Comparison of ENCODE assay signal across 14 cellular contexts in genomic region chr4:183287677-183288076, GRCh38. TPM values are rescaled to one million over a fixed set of nuclear protein-coding genes. Genes with fewer than 3 reads are reported as not detected.
DNase-seq lines count a peak whose midpoint lies in the region; ATAC-seq, FAIRE-seq and TF ChIP-seq lines count a peak whose summit lies in the region.
"Had no signal": no experiment of that assay in that cellular context is flagged by ENCODE, and none has a peak within 500 bp of the region (broad histone marks: within the 10 kb centered on the region; RNA-seq: fewer than 3 reads in every experiment).

No MANE protein-coding gene starts in this region.

- DNase-seq in kidney (no peak), HuH-7 (ENCODE audit: low spot score) (no peak), AML-193 (lab: John Stamatoyannopoulos, UW) (no peak), mucosa of descending colon (no peak), omental fat pad (ENCODE audit: low spot score) (no peak)
- DNase-seq: activated naive CD8-positive, alpha-beta T cell treated with anti-CD3 and anti-CD28 coated beads, Interleukin-2, amount 10 ng/mL, durations not matched to agents 7 days and 5 days; OCI-M1; T1000 had no signal

- ATAC-seq in GM18870 (IDR thresholded peaks at IDR 0.05; ENCODE audit: unreplicated experiment) (peak; percentile 83), GM21528 (IDR thresholded peaks at IDR 0.05; ENCODE audit: low FRiP score, unreplicated experiment) (peak; percentile 82), HG03097 (IDR thresholded peaks at IDR 0.05; ENCODE audit: low FRiP score, unreplicated experiment) (peak; percentile 88), mucosa of descending colon (no peak), omental fat pad (ENCODE audit: low FRiP score) (no peak)
- ATAC-seq: natural killer cell treated with Interleukin-12 subunit alpha and Interleukin-12 subunit beta and Interleukin-15 and Interleukin-18, amount 100 ng/mL, for 72 hours had no signal

- peak overlapping the region; percentile 24 to 64 for H3K27ac ChIP-seq in kidney (ENCODE audit: low read depth in 2 of 2, low read length in 2 of 2)

- peaks cover 13 to 36% of the 10 kb centered on the region in 2 donors for H3K36me3 ChIP-seq in kidney (ENCODE audit: control insufficient read depth in 1 of 2, insufficient read depth in 2 of 2, low read length in 2 of 2)
- H3K36me3 ChIP-seq in mucosa of descending colon (ENCODE audit: low read depth) = no peaks in the 10 kb centered on the region

- no peaks in the 10 kb centered on the region for H3K9me3 ChIP-seq in kidney (ENCODE audit: control insufficient read depth in 1 of 2, low read length in 2 of 2)
- no peaks in the 10 kb centered on the region for H3K9me3 ChIP-seq in mucosa of descending colon

- intact Hi-C loops in kidney (cut with DNase I) = no loop called here
- intact Hi-C loops in mucosa of descending colon (cut with DNase I, micrococcal nuclease) = no loop called here

- TF ChIP-seq CTCF in kidney (IDR thresholded peaks at IDR 0.05; ENCODE audit: borderline replicate concordance, extremely low read depth, insufficient read depth) (no peak), mucosa of descending colon (IDR thresholded peaks at IDR 0.05) (no peak), omental fat pad (IDR thresholded peaks at IDR 0.05) (no peak)

- FAIRE-seq in kidney (lab: Jason Lieb, UNC) = no peak
- FAIRE-seq: colon had no signal

- H3K9ac ChIP-seq in kidney (ENCODE audit: low read length in 2 of 2) = no peak overlapping the region

- H3K4me1 ChIP-seq in kidney (ENCODE audit: control insufficient read depth in 1 of 2, insufficient read depth in 1 of 2, low read depth in 1 of 2, low read length in 2 of 2) = peaks cover 3 to 23% of the 10 kb centered on the region in 2 donors
- no peaks in the 10 kb centered on the region for H3K4me1 ChIP-seq in mucosa of descending colon (ENCODE audit: low read depth)

- H3K4me3 ChIP-seq in kidney (ENCODE audit: low read length in 2 of 2) (peak overlapping the region; percentile 5 to 32), mucosa of descending colon (no peak overlapping the region)

RNA-seq across cellular contexts. Expression of gene CLDN22, which starts 32.4 kb away (rescaled TPM):
- total RNA-seq in kidney (not detected), mucosa of descending colon (not detected), omental fat pad (not detected)
- polyA plus RNA-seq in kidney (ENCODE audit: insufficient read depth, low read depth, low replicate concordance) = 0.39 TPM
- total RNA-seq: activated naive CD8-positive, alpha-beta T cell treated with anti-CD3 and anti-CD28 coated beads, Interleukin-2, amount 10 ng/mL, durations not matched to agents 7 days and 5 days; LHCN-M2; natural killer cell treated with Interleukin-12 subunit alpha and Interleukin-12 subunit beta and Interleukin-15 and Interleukin-18, amount 100 ng/mL, for 72 hours had no signal

RNA-seq across cellular contexts. Expression of gene CLDN24, which starts 34.5 kb away (rescaled TPM):
- not detected for total RNA-seq in kidney
- polyA plus RNA-seq in kidney (ENCODE audit: insufficient read depth, low read depth, low replicate concordance) = not detected
- total RNA-seq in mucosa of descending colon = not detected
- total RNA-seq in omental fat pad = not detected
- total RNA-seq: activated naive CD8-positive, alpha-beta T cell treated with anti-CD3 and anti-CD28 coated beads, Interleukin-2, amount 10 ng/mL, durations not matched to agents 7 days and 5 days; LHCN-M2; natural killer cell treated with Interleukin-12 subunit alpha and Interleukin-12 subunit beta and Interleukin-15 and Interleukin-18, amount 100 ng/mL, for 72 hours had no signal

Comparison
In these comparisons a context has a peak if more than half of its experiments do, and no peak if none do; other contexts are left out.
1. ATAC-seq: peak in GM18870 (single experiment), GM21528 (single experiment) and HG03097 (single experiment); none in mucosa of descending colon (single experiment) and omental fat pad (single experiment).